ENCODE assay signal across 18 cellular contexts in genomic region chr11:71268706-71269321, GRCh38. TPM values are rescaled to one million over a fixed set of nuclear protein-coding genes. Genes with fewer than 3 reads are reported as not detected.
"Had no signal": no experiment of that assay in that cellular context is flagged by ENCODE, and none has a peak within 500 bp of the region (broad histone marks: within the 10 kb centered on the region; RNA-seq: fewer than 3 reads in every experiment).

No MANE protein-coding gene starts in this region.

- H3K4me1 Mint-ChIP-seq: naive thymus-derived CD4-positive, alpha-beta T cell had no signal

- H3K36me3 Mint-ChIP-seq: activated naive CD8-positive, alpha-beta T cell had no signal

- H3K4me2 ChIP-seq: smooth muscle cell had no signal

- H3K4me3 Mint-ChIP-seq: activated naive CD8-positive, alpha-beta T cell; activated T-cell treated with anti-CD3 and anti-CD28 coated beads, Interleukin-2, amount 50 U/mL, for 24 hours; naive thymus-derived CD4-positive, alpha-beta T cell had no signal

- H3K9me3 ChIP-seq: body of pancreas, neutrophil had no signal

- H3K4me3 ChIP-seq: body of pancreas, esophagus squamous epithelium, lung, smooth muscle cell, transverse colon had no signal

- H3K27ac ChIP-seq: esophagus squamous epithelium, neutrophil had no signal

- FAIRE-seq: colon had no signal

- DNase-seq: activated gamma-delta T cell treated with Interleukin-2 at 50 U/mL for 16 hours; activated T-cell treated with anti-CD3 and anti-CD28 coated beads, Interleukin-2, amount 50 U/mL, for 24 hours; amygdala; body of pancreas; caudate nucleus; esophagus squamous epithelium; glutamatergic neuron; naive thymus-derived CD4-positive, alpha-beta T cell; stimulated activated CD4-positive, alpha-beta T cell treated with anti-CD3 and anti-CD28 coated beads, Interleukin-4, amount 100 ng/mL, for 4 hours; stimulated activated CD8-positive, alpha-beta memory T cell treated with anti-CD3 and anti-CD28 coated beads, Interleukin-4, amount 100 ng/mL, for 48 hours; stimulated activated naive CD8-positive, alpha-beta T cell treated with anti-CD3 and anti-CD28 coated beads, Interleukin-15, Interleukin-2, amounts not matched to agents 100 U/mL and 50 U/mL, for 24 hours; transverse colon had no signal

- H3K27ac Mint-ChIP-seq: activated naive CD8-positive, alpha-beta T cell; activated T-cell treated with anti-CD3 and anti-CD28 coated beads, Interleukin-2, amount 50 U/mL, for 24 hours; naive thymus-derived CD4-positive, alpha-beta T cell had no signal

- H3K27me3 ChIP-seq: body of pancreas, transverse colon had no signal

- H3K36me3 ChIP-seq: esophagus squamous epithelium, neutrophil, transverse colon had no signal

- ATAC-seq: activated CD4-positive, CD25-positive, alpha-beta regulatory T cell treated with anti-CD3 and anti-CD28 coated beads, Interleukin-2, amount 50 U/mL, for 24 hours; naive thymus-derived CD4-positive, alpha-beta T cell; stimulated activated naive CD8-positive, alpha-beta T cell treated with anti-CD3 and anti-CD28 coated beads, Interleukin-15, Interleukin-2, amounts not matched to agents 100 U/mL and 50 U/mL, for 24 hours had no signal

RNA-seq across cellular contexts. Expression of gene SHANK2, which starts 16.4 kb away (rescaled TPM):
- polyA plus RNA-seq: naive thymus-derived CD4-positive, alpha-beta T cell had no signal
